Comparison of ENCODE assay signal across 15 cellular contexts in the genomic region with DNA sequence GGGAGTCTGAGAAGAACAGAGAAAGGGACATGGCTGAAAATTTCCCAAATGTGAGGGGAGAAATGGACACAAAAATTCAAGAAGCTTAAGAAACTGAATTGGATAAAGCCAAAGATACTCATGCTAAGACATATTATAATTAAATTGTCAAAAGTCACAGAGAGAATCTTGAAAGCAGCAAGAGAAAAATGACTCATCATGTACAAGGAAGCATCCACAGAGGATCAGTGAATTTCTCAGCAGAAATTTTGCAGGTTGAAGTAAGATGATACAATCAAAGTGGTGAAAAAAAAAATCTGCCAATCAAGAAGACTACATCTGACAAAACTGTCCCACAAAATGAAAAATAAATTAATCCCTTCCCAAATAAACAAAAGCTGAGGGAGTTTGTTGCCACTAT. TPM values are rescaled to one million over a fixed set of nuclear protein-coding genes. Genes with fewer than 3 reads are reported as not detected.
DNase-seq lines count a peak whose midpoint lies in the region; ATAC-seq and TF ChIP-seq lines count a peak whose summit lies in the region.
"Had no signal": no experiment of that assay in that cellular context is flagged by ENCODE, and none has a peak within 500 bp of the region (broad histone marks: within the 10 kb centered on the region; RNA-seq: fewer than 3 reads in every experiment).

No MANE protein-coding gene starts in this region.

- CTCF ChIA-PET in CD4-positive, alpha-beta T cell (lab: Charles Lee): interaction anchor here (2.6 kb wide), 1 partner anchor 57 kb away, joined by 8 read pairs; the partner anchor contains the start of gene MPP7

- H3K9me3 Mint-ChIP-seq in CD14-positive monocyte: no peaks in the 10 kb centered on the region
- H3K9me3 Mint-ChIP-seq in CD4-positive, alpha-beta T cell: peaks cover 6% of the 10 kb centered on the region
- no peaks in the 10 kb centered on the region for H3K9me3 Mint-ChIP-seq in dendritic cell treated with granulocyte-macrophage colony-stimulating factor and Interleukin-4, amounts not matched to agents 40 ng/mL and 50 ng/mL, for 4 days
- peaks cover 0 to 6% of the 10 kb centered on the region in 2 donors for H3K9me3 Mint-ChIP-seq in stimulated activated naive CD8-positive, alpha-beta T cell treated with anti-CD3 and anti-CD28 coated beads, Interleukin-15, amount 100 ng/mL, for 72 hours
- H3K9me3 Mint-ChIP-seq: HFFc6 had no signal

- H3K4me3 ChIP-seq in body of pancreas: no peak overlapping the region
- H3K4me3 ChIP-seq: A549, HAP-1 had no signal

- H3K4me1 ChIP-seq in body of pancreas: peaks cover 9% of the 10 kb centered on the region
- H3K4me1 ChIP-seq: A549, BE2C, HAP-1 had no signal

- intact Hi-C loops in CD14-positive monocyte (cut with micrococcal nuclease): no loop called here
- intact Hi-C loops in CD4-positive, alpha-beta T cell (cut with DNase I, micrococcal nuclease): loop anchor here in 1 of 2 experiments (10.0 kb wide), 1 partner anchor 691 kb away; no protein-coding TSS in a partner anchor
- intact Hi-C loops in dendritic cell treated with granulocyte-macrophage colony-stimulating factor and Interleukin-4, amounts not matched to agents 40 ng/mL and 50 ng/mL, for 4 days (cut with micrococcal nuclease): no loop called here
- intact Hi-C loops in body of pancreas (cut with DNase I): loop anchor here (5.0 kb wide), 1 partner anchor 509 kb away; no protein-coding TSS in a partner anchor

- H3K4me1 Mint-ChIP-seq in CD14-positive monocyte: peaks cover 51% of the 10 kb centered on the region
- peaks cover 59% of the 10 kb centered on the region for H3K4me1 Mint-ChIP-seq in CD4-positive, alpha-beta T cell (ENCODE audit: low read depth)
- H3K4me1 Mint-ChIP-seq in dendritic cell treated with granulocyte-macrophage colony-stimulating factor and Interleukin-4, amounts not matched to agents 40 ng/mL and 50 ng/mL, for 4 days (ENCODE audit: low read depth): peaks cover 22% of the 10 kb centered on the region
- H3K4me1 Mint-ChIP-seq in stimulated activated naive CD8-positive, alpha-beta T cell treated with anti-CD3 and anti-CD28 coated beads, Interleukin-15, amount 100 ng/mL, for 72 hours: peaks cover 53% of the 10 kb centered on the region

- H3K4me3 Mint-ChIP-seq in CD14-positive monocyte: no peak overlapping the region
- H3K4me3 Mint-ChIP-seq in CD4-positive, alpha-beta T cell: no peak overlapping the region
- H3K4me3 Mint-ChIP-seq in dendritic cell treated with granulocyte-macrophage colony-stimulating factor and Interleukin-4, amounts not matched to agents 40 ng/mL and 50 ng/mL, for 4 days: no peak overlapping the region
- peak overlapping the region; percentile 13 to 55 for H3K4me3 Mint-ChIP-seq in stimulated activated naive CD8-positive, alpha-beta T cell treated with anti-CD3 and anti-CD28 coated beads, Interleukin-15, amount 100 ng/mL, for 72 hours
- H3K4me3 Mint-ChIP-seq: HFFc6, IgD-negative memory B cell had no signal

- no peaks in the 10 kb centered on the region for H3K27me3 ChIP-seq in CD4-positive, alpha-beta T cell (ENCODE audit: control insufficient read depth, insufficient read depth, low read length)
- no peaks in the 10 kb centered on the region for H3K27me3 ChIP-seq in body of pancreas

- TF ChIP-seq CTCF in CD14-positive monocyte (IDR thresholded peaks at IDR 0.05) (no peak), body of pancreas (IDR thresholded peaks at IDR 0.05) (no peak)
- TF ChIP-seq CTCF in CD4-positive, alpha-beta T cell (IDR thresholded peaks at IDR 0.05): no peak

- DNase-seq in CD14-positive monocyte (ENCODE audit: low spot score) (no peak), body of pancreas (no peak), erythroblast (lab: John Stamatoyannopoulos, UW) (no peak)
- no peak for DNase-seq in CD4-positive, alpha-beta T cell
- no peak for DNase-seq in stimulated activated naive CD8-positive, alpha-beta T cell treated with anti-CD3 and anti-CD28 coated beads, Interleukin-15, amount 100 ng/mL, for 72 hours
- DNase-seq: BE2C, DMS153, DMS79 treated with DMSO at 0.1 percent for 48 hours, GDM1, HFFc6 had no signal

- no peaks in the 10 kb centered on the region for H3K9me3 ChIP-seq in CD4-positive, alpha-beta T cell (ENCODE audit: control insufficient read depth, low read length)
- H3K9me3 ChIP-seq in body of pancreas: no peaks in the 10 kb centered on the region
- H3K9me3 ChIP-seq: A549, BE2C, HAP-1 had no signal

- ATAC-seq in CD4-positive, alpha-beta T cell (ENCODE audit: poor library complexity): no peak
- no peak for ATAC-seq in stimulated activated naive CD8-positive, alpha-beta T cell treated with anti-CD3 and anti-CD28 coated beads, Interleukin-15, amount 100 ng/mL, for 72 hours
- no peak for ATAC-seq in body of pancreas
- ATAC-seq: A549 had no signal

- no peak overlapping the region for H3K27ac ChIP-seq in CD4-positive, alpha-beta T cell (ENCODE audit: low read depth, low read length)
- H3K27ac ChIP-seq in body of pancreas: no peak overlapping the region
- H3K27ac ChIP-seq: A549, C4-2B had no signal

- POLR2A ChIA-PET in CD4-positive, alpha-beta T cell (lab: Charles Lee): no interaction called here

- no peaks in the 10 kb centered on the region for H3K27me3 Mint-ChIP-seq in CD14-positive monocyte (ENCODE audit: low read depth in 3 of 3)
- no peaks in the 10 kb centered on the region for H3K27me3 Mint-ChIP-seq in CD4-positive, alpha-beta T cell
- H3K27me3 Mint-ChIP-seq in dendritic cell treated with granulocyte-macrophage colony-stimulating factor and Interleukin-4, amounts not matched to agents 40 ng/mL and 50 ng/mL, for 4 days: no peaks in the 10 kb centered on the region
- no peaks in the 10 kb centered on the region for H3K27me3 Mint-ChIP-seq in stimulated activated naive CD8-positive, alpha-beta T cell treated with anti-CD3 and anti-CD28 coated beads, Interleukin-15, amount 100 ng/mL, for 72 hours

- H3K36me3 Mint-ChIP-seq in CD14-positive monocyte: peaks cover 8 to 12% of the 10 kb centered on the region in 2 donors
- peaks cover 14% of the 10 kb centered on the region for H3K36me3 Mint-ChIP-seq in CD4-positive, alpha-beta T cell (ENCODE audit: low read depth)
- no peaks in the 10 kb centered on the region for H3K36me3 Mint-ChIP-seq in dendritic cell treated with granulocyte-macrophage colony-stimulating factor and Interleukin-4, amounts not matched to agents 40 ng/mL and 50 ng/mL, for 4 days (ENCODE audit: low read depth)

- H3K36me3 ChIP-seq in body of pancreas (replicated peaks in 1 of 2; ENCODE audit: insufficient read depth in 1 of 2, low read depth in 2 of 2): no peaks in the 10 kb centered on the region
- H3K36me3 ChIP-seq: BE2C, HAP-1 had no signal

- TF ChIP-seq POLR2A in body of pancreas (IDR thresholded peaks at IDR 0.05) (no peak), erythroblast (IDR thresholded peaks at IDR 0.05; ENCODE audit: low read length) (no peak)

- H3K27ac Mint-ChIP-seq in CD14-positive monocyte: peak overlapping the region in 5 of 7 donors; percentile 8 to 48 (median 26)
- H3K27ac Mint-ChIP-seq in CD4-positive, alpha-beta T cell: peak overlapping the region; percentile 54
- peak overlapping the region; percentile 8 for H3K27ac Mint-ChIP-seq in dendritic cell treated with granulocyte-macrophage colony-stimulating factor and Interleukin-4, amounts not matched to agents 40 ng/mL and 50 ng/mL, for 4 days
- no peak overlapping the region for H3K27ac Mint-ChIP-seq in stimulated activated naive CD8-positive, alpha-beta T cell treated with anti-CD3 and anti-CD28 coated beads, Interleukin-15, amount 100 ng/mL, for 72 hours
- H3K27ac Mint-ChIP-seq: HFFc6, IgD-negative memory B cell had no signal

RNA-seq across cellular contexts. Expression of gene MPP7, which starts 56.8 kb away (rescaled TPM):
- 10 to 100 TPM; 33.6 to 48.3 TPM for polyA plus RNA-seq in CD14-positive monocyte
- total RNA-seq in CD4-positive, alpha-beta T cell: 10 to 100 TPM; 30.4 to 32.5 TPM
- total RNA-seq in body of pancreas: 10 to 100 TPM in 1 of 2 donors, 1 to 10 TPM in 1; 5.9 to 12.2 TPM

Comparison
In these comparisons a context has a peak if more than half of its experiments do, and no peak if none do; other contexts are left out.
1. H3K27ac Mint-ChIP-seq: peak in CD14-positive monocyte (5 of 7), CD4-positive, alpha-beta T cell (single experiment) and dendritic cell treated with granulocyte-macrophage colony-stimulating factor and Interleukin-4, amounts not matched to agents 40 ng/mL and 50 ng/mL, for 4 days (single experiment); none in stimulated activated naive CD8-positive, alpha-beta T cell treated with anti-CD3 and anti-CD28 coated beads, Interleukin-15, amount 100 ng/mL, for 72 hours (0 of 2).
2. H3K4me3 Mint-ChIP-seq: peak in stimulated activated naive CD8-positive, alpha-beta T cell treated with anti-CD3 and anti-CD28 coated beads, Interleukin-15, amount 100 ng/mL, for 72 hours (2 of 2); none in CD14-positive monocyte (0 of 2), CD4-positive, alpha-beta T cell (single experiment) and dendritic cell treated with granulocyte-macrophage colony-stimulating factor and Interleukin-4, amounts not matched to agents 40 ng/mL and 50 ng/mL, for 4 days (single experiment).